ENCODE assay signal across 11 cellular contexts in the genomic region with DNA sequence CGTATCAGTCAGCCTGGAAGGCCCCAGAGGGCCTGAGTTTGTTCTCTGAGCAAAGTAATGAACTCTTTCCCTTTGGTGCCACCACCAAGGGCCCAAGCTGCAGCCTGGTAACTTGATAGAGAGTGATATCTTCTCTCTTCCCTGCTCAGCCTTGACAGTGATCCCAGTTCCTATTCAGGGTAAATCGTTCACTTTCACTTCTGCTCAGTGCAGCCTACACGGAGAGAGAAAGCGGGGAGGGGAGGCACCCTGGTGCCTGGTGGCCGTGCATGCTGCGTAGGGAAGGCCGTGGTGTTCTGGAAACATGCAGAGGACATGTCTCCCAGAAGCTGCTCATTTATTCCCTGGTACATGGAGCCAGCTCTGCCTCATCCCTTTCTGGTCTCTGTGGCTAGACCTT. TPM values are rescaled to one million over a fixed set of nuclear protein-coding genes. Genes with fewer than 3 reads are reported as not detected.
A peak's percentile ranks its signal among the peaks of the same experiment; 100 is the strongest.
DNase-seq lines count a peak whose midpoint lies in the region; ATAC-seq and TF ChIP-seq lines count a peak whose summit lies in the region.
"Had no signal": no experiment of that assay in that cellular context is flagged by ENCODE, and none has a peak within 500 bp of the region (broad histone marks: within the 10 kb centered on the region; RNA-seq: fewer than 3 reads in every experiment).

No MANE protein-coding gene starts in this region.

- H3K36me3 ChIP-seq in BLaER1 treated with 17β-estradiol and CSF1 and Interleukin-3, amounts not matched to agents 10 nM and 100 nM, result no peaks in the 10 kb centered on the region; a peak in 1 of 22 replicates
- H3K36me3 ChIP-seq in heart left ventricle, result no peaks in the 10 kb centered on the region
- H3K36me3 ChIP-seq: cardiac muscle cell had no signal

- WGBS in heart left ventricle, 4 donors, result 66 to 70% (median 68%) methylated on average over 7 of the region's 7 CpGs

- H3K27me3 ChIP-seq in BLaER1 treated with 17β-estradiol and CSF1 and Interleukin-3, amounts not matched to agents 10 nM and 100 nM, result no peaks in the 10 kb centered on the region
- H3K27me3 ChIP-seq in heart left ventricle, result no peaks in the 10 kb centered on the region
- H3K27me3 ChIP-seq: cardiac muscle cell had no signal

- 0 out of 20 replicates have a peak overlapping the region, but pooled peaks of 1 of the 10 experiments have one; percentile 2 for H3K4me3 ChIP-seq in BLaER1 treated with 17β-estradiol and CSF1 and Interleukin-3, amounts not matched to agents 10 nM and 100 nM
- peak overlapping the region in 3 of 12 donors; percentile 5 to 12 (median 6) for H3K4me3 ChIP-seq in heart left ventricle
- H3K4me3 ChIP-seq: cardiac muscle cell had no signal

- H3K9me3 Mint-ChIP-seq in activated T-helper 1 cell treated with anti-CD3 and anti-CD28 coated beads, Interleukin-12 subunit alpha, Interleukin-12 subunit beta, Interleukin-2, Interleukin-4 antibody, amounts not matched to agents 30 ng/mL and 10 ng/mL and 1 ng/mL, durations not matched to agents 14 hours and 24 hours and 36 hours, result no peaks in the 10 kb centered on the region

- intact Hi-C loops in heart left ventricle (cut with DNase I), result no loop called here
- intact Hi-C loops in activated T-helper 1 cell treated with anti-CD3 and anti-CD28 coated beads, Interleukin-12 subunit alpha, Interleukin-12 subunit beta, Interleukin-2, Interleukin-4 antibody, amounts not matched to agents 30 ng/mL and 10 ng/mL and 1 ng/mL, durations not matched to agents 14 hours and 24 hours and 36 hours (cut with micrococcal nuclease), result no loop called here

- ATAC-seq in GM21360 (IDR thresholded peaks at IDR 0.05; ENCODE audit: unreplicated experiment) (peak; percentile 61), HG03520 (IDR thresholded peaks at IDR 0.05; ENCODE audit: unreplicated experiment) (peak; percentile 40), heart left ventricle (peak; percentile 26 to 84 (median 62)), GM18520 (IDR thresholded peaks at IDR 0.05; ENCODE audit: unreplicated experiment) (no peak)

- no peaks in the 10 kb centered on the region for H3K36me3 Mint-ChIP-seq in activated T-helper 1 cell treated with anti-CD3 and anti-CD28 coated beads, Interleukin-12 subunit alpha, Interleukin-12 subunit beta, Interleukin-2, Interleukin-4 antibody, amounts not matched to agents 30 ng/mL and 10 ng/mL and 1 ng/mL, durations not matched to agents 14 hours and 24 hours and 36 hours (ENCODE audit: low read depth)

- H3K27ac Mint-ChIP-seq in activated T-helper 1 cell treated with anti-CD3 and anti-CD28 coated beads, Interleukin-12 subunit alpha, Interleukin-12 subunit beta, Interleukin-2, Interleukin-4 antibody, amounts not matched to agents 30 ng/mL and 10 ng/mL and 1 ng/mL, durations not matched to agents 14 hours and 24 hours and 36 hours, result no peak overlapping the region

- H4K20me1 ChIP-seq in BLaER1 treated with 17β-estradiol and CSF1 and Interleukin-3, amounts not matched to agents 10 nM and 100 nM, result peaks cover 0 to 3% (median 0%) of the 10 kb centered on the region in 11 experiments; a peak in 1 of 22 replicates

- H3K4me1 Mint-ChIP-seq in activated T-helper 1 cell treated with anti-CD3 and anti-CD28 coated beads, Interleukin-12 subunit alpha, Interleukin-12 subunit beta, Interleukin-2, Interleukin-4 antibody, amounts not matched to agents 30 ng/mL and 10 ng/mL and 1 ng/mL, durations not matched to agents 14 hours and 24 hours and 36 hours (ENCODE audit: low read depth), result no peaks in the 10 kb centered on the region

- H3K9me3 ChIP-seq in BLaER1 treated with 17β-estradiol and CSF1 and Interleukin-3, amounts not matched to agents 10 nM and 100 nM (replicated peaks in 1 of 11), result no peaks in the 10 kb centered on the region
- no peaks in the 10 kb centered on the region for H3K9me3 ChIP-seq in heart left ventricle

- TF ChIP-seq POLR2A in heart left ventricle (IDR thresholded peaks at IDR 0.05), result no peak

- H3K4me3 Mint-ChIP-seq in activated T-helper 1 cell treated with anti-CD3 and anti-CD28 coated beads, Interleukin-12 subunit alpha, Interleukin-12 subunit beta, Interleukin-2, Interleukin-4 antibody, amounts not matched to agents 30 ng/mL and 10 ng/mL and 1 ng/mL, durations not matched to agents 14 hours and 24 hours and 36 hours, result no peak overlapping the region

- H3K4me2 ChIP-seq in BLaER1 treated with 17β-estradiol and CSF1 and Interleukin-3, amounts not matched to agents 10 nM and 100 nM, result peak overlapping the region in 7 of 11 experiments; percentile 4 to 93 (median 85); a peak in 12 of 22 replicates

- H3K27ac ChIP-seq in BLaER1 treated with 17β-estradiol and CSF1 and Interleukin-3, amounts not matched to agents 10 nM and 100 nM, result peak overlapping the region in 6 of 11 experiments; percentile 3 to 65 (median 34); a peak in 9 of 22 replicates
- H3K27ac ChIP-seq in heart left ventricle, result peak overlapping the region in 9 of 12 donors; percentile 3 to 70 (median 42)
- H3K27ac ChIP-seq: cardiac muscle cell had no signal

- DNase-seq in heart left ventricle, result no peak
- DNase-seq in activated T-cell treated with anti-CD3 and anti-CD28 coated beads, Interleukin-2, amount 50 U/mL, for 1 hour, result no peak
- no peak for DNase-seq in activated T-helper 1 cell treated with anti-CD3 and anti-CD28 coated beads, Interleukin-12 subunit alpha, Interleukin-12 subunit beta, Interleukin-2, Interleukin-4 antibody, amounts not matched to agents 30 ng/mL and 10 ng/mL and 1 ng/mL, durations not matched to agents 14 hours and 24 hours and 36 hours (ENCODE audit: low spot score)
- no peak for DNase-seq in NCI-H82 (lab: John Stamatoyannopoulos, UW)
- DNase-seq: AML-193, NCI-H1105 had no signal

- no peak for TF ChIP-seq CTCF in heart left ventricle (IDR thresholded peaks at IDR 0.05)

- H3K9ac ChIP-seq in BLaER1 treated with 17β-estradiol and CSF1 and Interleukin-3, amounts not matched to agents 10 nM and 100 nM, result peak overlapping the region in 1 of 11 experiments; percentile 20; a peak in 1 of 22 replicates

- peaks cover 2% of the 10 kb centered on the region for H3K27me3 Mint-ChIP-seq in activated T-helper 1 cell treated with anti-CD3 and anti-CD28 coated beads, Interleukin-12 subunit alpha, Interleukin-12 subunit beta, Interleukin-2, Interleukin-4 antibody, amounts not matched to agents 30 ng/mL and 10 ng/mL and 1 ng/mL, durations not matched to agents 14 hours and 24 hours and 36 hours (ENCODE audit: insufficient read depth)

- peaks cover 0 to 57% (median 46%) of the 10 kb centered on the region in 10 experiments; a peak in 18 of 20 replicates for H3K4me1 ChIP-seq in BLaER1 treated with 17β-estradiol and CSF1 and Interleukin-3, amounts not matched to agents 10 nM and 100 nM
- H3K4me1 ChIP-seq in heart left ventricle, result peaks cover 0 to 44% (median 2%) of the 10 kb centered on the region in 12 donors

RNA-seq across cellular contexts. Expression of gene KIF9, which starts 54.9 kb away (rescaled TPM):
- 10 to 100 TPM in 3 of 9 donors, 1 to 10 TPM in 6; 5.2 to 13.0 (median 8.6) TPM for total RNA-seq in heart left ventricle
- 10 to 100 TPM in 1 of 2 donors, 1 to 10 TPM in 1; 8.7 to 19.2 TPM for polyA plus RNA-seq in heart left ventricle
- 3.3 and 3.4 TPM in 2 replicates for total RNA-seq in activated T-helper 1 cell treated with anti-CD3 and anti-CD28 coated beads, Interleukin-12 subunit alpha, Interleukin-12 subunit beta, Interleukin-2, Interleukin-4 antibody, amounts not matched to agents 30 ng/mL and 10 ng/mL and 1 ng/mL, durations not matched to agents 14 hours and 24 hours and 36 hours

RNA-seq across cellular contexts. Expression of gene KLHL18, which starts 55.1 kb away (rescaled TPM):
- 10 to 100 TPM; 15.2 to 51.0 (median 43.5) TPM for total RNA-seq in heart left ventricle
- polyA plus RNA-seq in heart left ventricle, result 100 to 1,000 TPM in 1 of 2 donors, 10 to 100 TPM in 1; 50.4 to 109 TPM
- 48.3 and 48.7 TPM in 2 replicates for total RNA-seq in activated T-helper 1 cell treated with anti-CD3 and anti-CD28 coated beads, Interleukin-12 subunit alpha, Interleukin-12 subunit beta, Interleukin-2, Interleukin-4 antibody, amounts not matched to agents 30 ng/mL and 10 ng/mL and 1 ng/mL, durations not matched to agents 14 hours and 24 hours and 36 hours
